In genomic region chr3:140571836-140572235, GRCh38 we compare ENCODE assay signal across 18 cellular contexts.
"Had no signal": no experiment of that assay in that cellular context is flagged by ENCODE, and none has a peak within 500 bp of the region (broad histone marks: within the 10 kb centered on the region; RNA-seq: fewer than 3 reads in every experiment).

No MANE protein-coding gene starts in this region.

- ATAC-seq: effector memory CD8-positive, alpha-beta T cell; gastrocnemius medialis; stimulated activated effector memory CD8-positive, alpha-beta T cell treated with anti-CD3 and anti-CD28 coated beads, Interleukin-12 subunit alpha, Interleukin-12 subunit beta, amount 100 ng/mL, for 72 hours; stimulated activated naive CD8-positive, alpha-beta T cell treated with anti-CD3 and anti-CD28 coated beads, Interleukin-15, Interleukin-2, amounts not matched to agents 100 U/mL and 50 U/mL, for 24 hours had no signal

- H3K4me1 ChIP-seq: suprapubic skin, upper lobe of left lung had no signal

- H3K27ac ChIP-seq: epithelial cell of prostate, esophagus muscularis mucosa, gastrocnemius medialis, suprapubic skin, thyroid gland, upper lobe of left lung, uterus had no signal

- H3K9me3 Mint-ChIP-seq: dendritic cell treated with granulocyte-macrophage colony-stimulating factor and Interleukin-4, amounts not matched to agents 40 ng/mL and 50 ng/mL, for 4 days; effector memory CD8-positive, alpha-beta T cell; nephron; stimulated activated effector memory CD8-positive, alpha-beta T cell treated with anti-CD3 and anti-CD28 coated beads, Interleukin-12 subunit alpha, Interleukin-12 subunit beta, amount 100 ng/mL, for 72 hours had no signal

- H3K4me1 Mint-ChIP-seq: naive B cell; stimulated activated effector memory CD8-positive, alpha-beta T cell treated with anti-CD3 and anti-CD28 coated beads, Interleukin-12 subunit alpha, Interleukin-12 subunit beta, amount 100 ng/mL, for 72 hours had no signal

- FAIRE-seq: colon, keratinocyte had no signal

- DNase-seq: effector memory CD8-positive, alpha-beta T cell; gastrocnemius medialis; naive B cell; stimulated activated CD4-positive, alpha-beta T cell treated with anti-CD3 and anti-CD28 coated beads, Interleukin-2, amount 100 ng/mL, for 48 hours; stimulated activated CD8-positive, alpha-beta memory T cell treated with anti-CD3 and anti-CD28 coated beads, Interleukin-4, amount 100 ng/mL, for 48 hours; stimulated activated naive CD8-positive, alpha-beta T cell treated with anti-CD3 and anti-CD28 coated beads, Interleukin-15, Interleukin-2, amounts not matched to agents 100 U/mL and 50 U/mL, for 24 hours; upper lobe of left lung; uterus had no signal

- H3K27me3 Mint-ChIP-seq: dendritic cell treated with granulocyte-macrophage colony-stimulating factor and Interleukin-4, amounts not matched to agents 40 ng/mL and 50 ng/mL, for 4 days had no signal

- H3K36me3 Mint-ChIP-seq: naive B cell; stimulated activated effector memory CD8-positive, alpha-beta T cell treated with anti-CD3 and anti-CD28 coated beads, Interleukin-12 subunit alpha, Interleukin-12 subunit beta, amount 100 ng/mL, for 72 hours had no signal

- H3K36me3 ChIP-seq: esophagus muscularis mucosa, gastrocnemius medialis, suprapubic skin, thyroid gland, upper lobe of left lung, uterus had no signal

- H3K27me3 ChIP-seq: esophagus muscularis mucosa, gastrocnemius medialis, suprapubic skin, thyroid gland, upper lobe of left lung, uterus had no signal

- H3K9me3 ChIP-seq: esophagus muscularis mucosa, gastrocnemius medialis, suprapubic skin, thyroid gland, upper lobe of left lung, uterus had no signal

- H3K27ac Mint-ChIP-seq: dendritic cell treated with granulocyte-macrophage colony-stimulating factor and Interleukin-4, amounts not matched to agents 40 ng/mL and 50 ng/mL, for 4 days; effector memory CD8-positive, alpha-beta T cell; naive B cell; nephron; stimulated activated effector memory CD8-positive, alpha-beta T cell treated with anti-CD3 and anti-CD28 coated beads, Interleukin-12 subunit alpha, Interleukin-12 subunit beta, amount 100 ng/mL, for 72 hours had no signal

- H3K4me2 ChIP-seq: smooth muscle cell had no signal

- H3K4me3 ChIP-seq: esophagus muscularis mucosa, gastrocnemius medialis, smooth muscle cell, suprapubic skin, thyroid gland, upper lobe of left lung, uterus had no signal

- H3K4me3 Mint-ChIP-seq: dendritic cell treated with granulocyte-macrophage colony-stimulating factor and Interleukin-4, amounts not matched to agents 40 ng/mL and 50 ng/mL, for 4 days; effector memory CD8-positive, alpha-beta T cell; naive B cell; nephron; stimulated activated effector memory CD8-positive, alpha-beta T cell treated with anti-CD3 and anti-CD28 coated beads, Interleukin-12 subunit alpha, Interleukin-12 subunit beta, amount 100 ng/mL, for 72 hours had no signal
